ENCODE assay signal across 11 cellular contexts in the genomic region with DNA sequence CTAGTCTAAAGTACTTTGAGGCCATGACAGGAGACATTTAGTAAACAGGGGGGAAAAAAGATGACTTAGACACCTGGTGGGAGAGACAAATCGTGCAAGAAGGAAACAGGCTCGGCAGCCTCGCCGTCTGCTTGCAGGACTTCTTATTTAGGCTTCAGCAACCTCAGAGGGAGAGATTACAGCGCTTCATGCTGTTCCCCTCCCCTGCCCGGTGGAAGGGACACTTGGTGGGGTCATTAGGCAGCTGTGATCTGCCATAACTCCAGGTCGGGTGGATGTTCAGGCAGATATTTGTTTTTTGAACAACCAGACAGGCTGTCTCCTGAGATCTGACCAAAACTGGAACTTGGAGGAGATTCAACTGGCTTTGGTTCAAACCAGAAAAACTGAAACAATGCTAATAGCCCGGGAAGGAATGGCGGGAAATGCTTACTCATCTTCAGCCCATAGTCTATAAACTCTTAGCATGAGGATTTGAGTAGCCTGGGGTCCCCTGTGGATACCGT. TPM values are rescaled to one million over a fixed set of nuclear protein-coding genes. Genes with fewer than 3 reads are reported as not detected.
DNase-seq lines count a peak whose midpoint lies in the region; ATAC-seq and TF ChIP-seq lines count a peak whose summit lies in the region.
"Had no signal": no experiment of that assay in that cellular context is flagged by ENCODE, and none has a peak within 500 bp of the region (broad histone marks: within the 10 kb centered on the region; RNA-seq: fewer than 3 reads in every experiment).

No MANE protein-coding gene starts in this region.

- H3K9ac ChIP-seq in SK-N-SH: no peak overlapping the region

- TF ChIP-seq RAD21 in SK-N-SH (IDR thresholded peaks at IDR 0.05; ENCODE audit: low read length): no peak

- H3K4me3 Mint-ChIP-seq in activated T-cell treated with anti-CD3 and anti-CD28 coated beads, Interleukin-2, amount 50 U/mL, for 72 hours: no peak overlapping the region

- peaks cover 4% of the 10 kb centered on the region for H3K4me1 Mint-ChIP-seq in activated T-cell treated with anti-CD3 and anti-CD28 coated beads, Interleukin-2, amount 50 U/mL, for 72 hours (ENCODE audit: low read depth)

- H3K4me1 ChIP-seq in SK-N-SH (ENCODE audit: control insufficient read depth in 1 of 2, insufficient read depth in 2 of 2, low read depth in 1 of 2, low read length in 1 of 2) (peaks cover 3 to 23% of the 10 kb centered on the region in 2 experiments; a peak in 2 of 4 replicates), gastrocnemius medialis (peaks cover 0 to 6% of the 10 kb centered on the region in 2 donors)

- peak; percentile 80 for DNase-seq in EL
- DNase-seq in SK-N-SH: no peak
- DNase-seq in Right ventricle myocardium superior: peak; percentile 55
- no peak for DNase-seq in gastrocnemius medialis
- DNase-seq in activated T-cell treated with anti-CD3 and anti-CD28 coated beads, Interleukin-2, amount 50 U/mL, for 72 hours: no peak
- DNase-seq in activated CD4-positive, alpha-beta T cell treated with anti-CD3 and anti-CD28 coated beads for 1 hour: no peak
- DNase-seq: activated gamma-delta T cell treated with Interleukin-2 at 50 U/mL for 16 hours, NCI-H1417, small intestine had no signal

- no peaks in the 10 kb centered on the region for H3K9me3 Mint-ChIP-seq in activated T-cell treated with anti-CD3 and anti-CD28 coated beads, Interleukin-2, amount 50 U/mL, for 72 hours

- H2AFZ ChIP-seq in SK-N-SH (ENCODE audit: low read depth): peak overlapping the region; percentile 42; the same call in 1 of the 2 replicates

- POLR2A ChIA-PET in SK-N-SH (lab: Yijun Ruan, JAX): no interaction called here

- WGBS in SK-N-SH (ENCODE audit: low lambda C conversion rate): 52% methylated on average over 10 of the region's 10 CpGs

- H3K27me3 Mint-ChIP-seq in activated T-cell treated with anti-CD3 and anti-CD28 coated beads, Interleukin-2, amount 50 U/mL, for 72 hours (ENCODE audit: low read depth): peaks cover 18% of the 10 kb centered on the region

- H3K9me2 ChIP-seq in SK-N-SH: no peaks in the 10 kb centered on the region

- intact Hi-C loops in Right ventricle myocardium superior (cut with DNase I): no loop called here
- intact Hi-C loops in gastrocnemius medialis (cut with DNase I; ENCODE audit: low total_unique reads): no loop called here

- H3K27ac Mint-ChIP-seq in activated T-cell treated with anti-CD3 and anti-CD28 coated beads, Interleukin-2, amount 50 U/mL, for 72 hours: no peak overlapping the region

- peak overlapping the region; percentile 49; the same call in 1 of the 2 replicates for H3K4me2 ChIP-seq in SK-N-SH

- H3K36me3 ChIP-seq in SK-N-SH (replicated peaks in 1 of 2; ENCODE audit: control insufficient read depth in 1 of 2, insufficient read depth in 2 of 2, low read length in 1 of 2): no peaks in the 10 kb centered on the region
- no peaks in the 10 kb centered on the region for H3K36me3 ChIP-seq in gastrocnemius medialis

- TF ChIP-seq CTCF in SK-N-SH (IDR thresholded peaks at IDR 0.05): no peak
- TF ChIP-seq CTCF in gastrocnemius medialis (IDR thresholded peaks at IDR 0.05 in 4 of 5, conservative IDR thresholded peaks at IDR 0.05 in 1 of 5): no peak

- no peak for TF ChIP-seq POLR2A in gastrocnemius medialis (IDR thresholded peaks at IDR 0.05)

- H3K27me3 ChIP-seq in SK-N-SH (ENCODE audit: insufficient read depth) (no peaks in the 10 kb centered on the region), gastrocnemius medialis (no peaks in the 10 kb centered on the region)

- H3K4me3 ChIP-seq in SK-N-SH (ENCODE audit: low read depth in 2 of 2, low read length in 1 of 2) (no peak overlapping the region), gastrocnemius medialis (peak overlapping the region in 2 of 4 donors; percentile 23 to 34)

- ATAC-seq in Right ventricle myocardium superior (ENCODE audit: poor library complexity) (peak; percentile 82), gastrocnemius medialis (peak; percentile 61 to 74), GM21723 (IDR thresholded peaks at IDR 0.05; ENCODE audit: unreplicated experiment) (no peak), HG03442 (IDR thresholded peaks at IDR 0.05; ENCODE audit: unreplicated experiment) (no peak)
- ATAC-seq in activated T-cell treated with anti-CD3 and anti-CD28 coated beads, Interleukin-2, amount 50 U/mL, for 72 hours (replicated peaks in 1 of 2): no peak

- H4K20me1 ChIP-seq in SK-N-SH (ENCODE audit: insufficient read depth): no peaks in the 10 kb centered on the region

- H3F3A ChIP-seq in SK-N-SH (replicated peaks; ENCODE audit: insufficient read depth): peaks cover 7% of the 10 kb centered on the region

- H3K27ac ChIP-seq in SK-N-SH (ENCODE audit: low read depth in 2 of 2, low read length in 1 of 2): peak overlapping the region; percentile 44 to 48
- H3K27ac ChIP-seq in gastrocnemius medialis: peak overlapping the region in 3 of 4 donors; percentile 32 to 55 (median 48)

- H3K9me3 ChIP-seq in SK-N-SH (no peaks in the 10 kb centered on the region), gastrocnemius medialis (no peaks in the 10 kb centered on the region)

- H3K36me3 Mint-ChIP-seq in activated T-cell treated with anti-CD3 and anti-CD28 coated beads, Interleukin-2, amount 50 U/mL, for 72 hours (ENCODE audit: insufficient read depth in 2 of 2): no peaks in the 10 kb centered on the region

- in situ Hi-C loops in gastrocnemius medialis (cut with MboI; ENCODE audit: low sequenced_read_pairs in 4 of 4): loop anchor here in 2 of 4 donors (25.0 kb wide), 3 partner anchors 578 to 1228 kb away; no protein-coding TSS in a partner anchor

- peak in 1 of 2 experiments; percentile 80; a peak in 2 of 4 replicates for TF ChIP-seq EP300 in SK-N-SH (IDR thresholded peaks at IDR 0.05; ENCODE audit: borderline replicate concordance in 1 of 2, low read depth in 1 of 2, low read length in 1 of 2)

- no peaks in the 10 kb centered on the region for H3K79me2 ChIP-seq in SK-N-SH (ENCODE audit: insufficient read depth)

- CTCF ChIA-PET in SK-N-SH (lab: Yijun Ruan, JAX): interaction anchor here (3.8 kb wide), 1 partner anchor 12 kb away, joined by 17 read pairs; no protein-coding TSS in a partner anchor

TF ChIP-seq in SK-N-SH, 30 proteins besides CTCF, POLR2A, EP300 and RAD21 (continues in another document):
- peak; percentile 62; the same call in 1 of the 2 replicates for TF ChIP-seq FOXM1 (IDR thresholded peaks at IDR 0.05; ENCODE audit: low read depth)
- TF ChIP-seq JUND (IDR thresholded peaks at IDR 0.05): peak; percentile 71
- TF ChIP-seq TCF12 (IDR thresholded peaks at IDR 0.05): peak; percentile 79
- no peak for TF ChIP-seq RCOR1 (IDR thresholded peaks at IDR 0.05; ENCODE audit: low read length)
- no peak for TF ChIP-seq RFX5 (IDR thresholded peaks at IDR 0.05; ENCODE audit: low read length)
- TF ChIP-seq FOXJ3 (CRISPR knock-in tag; IDR thresholded peaks at IDR 0.05): no peak
- TF ChIP-seq ELF1 (IDR thresholded peaks at IDR 0.05): no peak
- TF ChIP-seq, protein P1, sequence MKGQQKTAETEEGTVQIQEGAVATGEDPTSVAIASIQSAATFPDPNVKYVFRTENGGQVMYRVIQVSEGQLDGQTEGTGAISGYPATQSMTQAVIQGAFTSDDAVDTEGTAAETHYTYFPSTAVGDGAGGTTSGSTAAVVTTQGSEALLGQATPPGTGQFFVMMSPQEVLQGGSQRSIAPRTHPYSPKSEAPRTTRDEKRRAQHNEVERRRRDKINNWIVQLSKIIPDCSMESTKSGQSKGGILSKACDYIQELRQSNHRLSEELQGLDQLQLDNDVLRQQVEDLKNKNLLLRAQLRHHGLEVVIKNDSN (IDR thresholded peaks at IDR 0.05; ENCODE audit: borderline replicate concordance, low read depth): no peak
- no peak for TF ChIP-seq GATA2 (CRISPR knock-in tag; IDR thresholded peaks at IDR 0.05)
- TF ChIP-seq FOSL2 (IDR thresholded peaks at IDR 0.05; ENCODE audit: borderline replicate concordance, low read depth): peak; percentile 60; the same call in 1 of the 2 replicates
- TF ChIP-seq TEAD4 (IDR thresholded peaks at IDR 0.05; ENCODE audit: borderline replicate concordance, insufficient read depth): peak; percentile 38; the same call in 1 of the 2 replicates
- no peak for TF ChIP-seq EZH2phosphoT487 (IDR thresholded peaks at IDR 0.05; ENCODE audit: borderline replicate concordance, low read depth)
- TF ChIP-seq SMC3 (IDR thresholded peaks at IDR 0.05; ENCODE audit: low read depth, low read length): no peak
- TF ChIP-seq, protein P2, sequence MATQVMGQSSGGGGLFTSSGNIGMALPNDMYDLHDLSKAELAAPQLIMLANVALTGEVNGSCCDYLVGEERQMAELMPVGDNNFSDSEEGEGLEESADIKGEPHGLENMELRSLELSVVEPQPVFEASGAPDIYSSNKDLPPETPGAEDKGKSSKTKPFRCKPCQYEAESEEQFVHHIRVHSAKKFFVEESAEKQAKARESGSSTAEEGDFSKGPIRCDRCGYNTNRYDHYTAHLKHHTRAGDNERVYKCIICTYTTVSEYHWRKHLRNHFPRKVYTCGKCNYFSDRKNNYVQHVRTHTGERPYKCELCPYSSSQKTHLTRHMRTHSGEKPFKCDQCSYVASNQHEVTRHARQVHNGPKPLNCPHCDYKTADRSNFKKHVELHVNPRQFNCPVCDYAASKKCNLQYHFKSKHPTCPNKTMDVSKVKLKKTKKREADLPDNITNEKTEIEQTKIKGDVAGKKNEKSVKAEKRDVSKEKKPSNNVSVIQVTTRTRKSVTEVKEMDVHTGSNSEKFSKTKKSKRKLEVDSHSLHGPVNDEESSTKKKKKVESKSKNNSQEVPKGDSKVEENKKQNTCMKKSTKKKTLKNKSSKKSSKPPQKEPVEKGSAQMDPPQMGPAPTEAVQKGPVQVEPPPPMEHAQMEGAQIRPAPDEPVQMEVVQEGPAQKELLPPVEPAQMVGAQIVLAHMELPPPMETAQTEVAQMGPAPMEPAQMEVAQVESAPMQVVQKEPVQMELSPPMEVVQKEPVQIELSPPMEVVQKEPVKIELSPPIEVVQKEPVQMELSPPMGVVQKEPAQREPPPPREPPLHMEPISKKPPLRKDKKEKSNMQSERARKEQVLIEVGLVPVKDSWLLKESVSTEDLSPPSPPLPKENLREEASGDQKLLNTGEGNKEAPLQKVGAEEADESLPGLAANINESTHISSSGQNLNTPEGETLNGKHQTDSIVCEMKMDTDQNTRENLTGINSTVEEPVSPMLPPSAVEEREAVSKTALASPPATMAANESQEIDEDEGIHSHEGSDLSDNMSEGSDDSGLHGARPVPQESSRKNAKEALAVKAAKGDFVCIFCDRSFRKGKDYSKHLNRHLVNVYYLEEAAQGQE (IDR thresholded peaks at IDR 0.05; ENCODE audit: low read depth, low read length): no peak
- no peak for TF ChIP-seq MEF2A (IDR thresholded peaks at IDR 0.05; ENCODE audit: borderline replicate concordance, low read depth)
- TF ChIP-seq POLR2AphosphoS5 (IDR thresholded peaks at IDR 0.05; ENCODE audit: low read depth, low read length): no peak; the same call in 1 of the 2 replicates

RNA-seq across cellular contexts. Expression of a gene that starts 38.1 kb away (rescaled TPM):
- polyA plus RNA-seq in SK-N-SH (2012; rRNA removed): 0.02 TPM in 2 replicates
- polyA plus RNA-seq in SK-N-SH (2012; cell fraction: cytosol; rRNA removed): 0.01 and 0.03 TPM in 2 replicates
- polyA plus RNA-seq in SK-N-SH (2012; cell fraction: nucleus; rRNA removed): 0.01 TPM in 2 replicates
- total RNA-seq in Right ventricle myocardium superior (0.65 TPM), gastrocnemius medialis (under 1 TPM in 3 of 4 donors, not detected in 1; 0.10 to 0.56 (median 0.22) TPM)
- total RNA-seq in activated T-cell treated with anti-CD3 and anti-CD28 coated beads, Interleukin-2, amount 50 U/mL, for 72 hours: under 1 TPM; 0.05 to 0.14 TPM

Comparison
In these comparisons a context has a peak if more than half of its experiments do, and no peak if none do; other contexts are left out.
1. DNase-seq: peak in EL (single experiment) and Right ventricle myocardium superior (single experiment); none in SK-N-SH (single experiment), gastrocnemius medialis (0 of 2), activated T-cell treated with anti-CD3 and anti-CD28 coated beads, Interleukin-2, amount 50 U/mL, for 72 hours (0 of 2) and activated CD4-positive, alpha-beta T cell treated with anti-CD3 and anti-CD28 coated beads for 1 hour (single experiment).
2. ATAC-seq: peak in Right ventricle myocardium superior (single experiment) and gastrocnemius medialis (2 of 2); none in GM21723 (single experiment), activated T-cell treated with anti-CD3 and anti-CD28 coated beads, Interleukin-2, amount 50 U/mL, for 72 hours (0 of 2) and HG03442 (single experiment).